ENCODE assay signal across 15 cellular contexts in genomic region chr12:83122623-83122934, GRCh38.
"Had no signal": no experiment of that assay in that cellular context is flagged by ENCODE, and none has a peak within 500 bp of the region (broad histone marks: within the 10 kb centered on the region; RNA-seq: fewer than 3 reads in every experiment).

No MANE protein-coding gene starts in this region.

- H3K36me3 ChIP-seq: brain microvascular endothelial cell, gastrocnemius medialis, tibial artery had no signal

- H3K4me3 Mint-ChIP-seq: activated CD8-positive, alpha-beta T cell treated with anti-CD3 and anti-CD28 coated beads, Interleukin-2, amount 10 ng/mL, durations not matched to agents 7 days and 5 days; memory B cell; neural crest cell; T-helper 2 cell treated with Interferon-gamma antibody and Interleukin-4, amounts not matched to agents 5 μg/mL and 100 μg/mL, for 36 hours had no signal

- H3K27me3 Mint-ChIP-seq: memory B cell had no signal

- H3K9me3 ChIP-seq: gastrocnemius medialis, tibial artery had no signal

- ATAC-seq: activated CD8-positive, alpha-beta T cell treated with anti-CD3 and anti-CD28 coated beads, Interleukin-2, amount 10 ng/mL, durations not matched to agents 7 days and 5 days; esophagus mucosa; gastrocnemius medialis; left lobe of liver had no signal

- H3K4me1 ChIP-seq: gastrocnemius medialis, parathyroid adenoma, tibial artery had no signal

- H3K27me3 ChIP-seq: brain microvascular endothelial cell, gastrocnemius medialis, tibial artery had no signal

- H3K4me3 ChIP-seq: tibial artery had no signal

- DNase-seq: activated CD8-positive, alpha-beta memory T cell treated with anti-CD3 and anti-CD28 coated beads, Interleukin-2, amount 50 U/mL, for 48 hours; activated CD8-positive, alpha-beta T cell treated with anti-CD3 and anti-CD28 coated beads, Interleukin-2, amount 10 ng/mL, durations not matched to agents 7 days and 5 days; activated naive CD4-positive, alpha-beta T cell treated with anti-CD3 and anti-CD28 coated beads, Interleukin-2, amount 50 U/mL, for 16 hours; amniotic stem cell; brain microvascular endothelial cell; gastrocnemius medialis; islet precursor cell; SW 1271; tibial artery had no signal

- H3K4me1 Mint-ChIP-seq: memory B cell, neural crest cell had no signal

- H3K27ac ChIP-seq: brain microvascular endothelial cell, gastrocnemius medialis, parathyroid adenoma, tibial artery had no signal

- H3K27ac Mint-ChIP-seq: activated CD8-positive, alpha-beta T cell treated with anti-CD3 and anti-CD28 coated beads, Interleukin-2, amount 10 ng/mL, durations not matched to agents 7 days and 5 days; memory B cell; T-helper 2 cell treated with Interferon-gamma antibody and Interleukin-4, amounts not matched to agents 5 μg/mL and 100 μg/mL, for 36 hours had no signal
